In genomic region chr14:54785778-54786160, GRCh38 we compare ENCODE assay signal across 18 cellular contexts.
"Had no signal": no experiment of that assay in that cellular context is flagged by ENCODE, and none has a peak within 500 bp of the region (broad histone marks: within the 10 kb centered on the region; RNA-seq: fewer than 3 reads in every experiment).

No MANE protein-coding gene starts in this region.

- H3K9me3 ChIP-seq: left lung, neutrophil, upper lobe of right lung had no signal

- H3K27me3 ChIP-seq: hepatocyte, left lung, upper lobe of right lung had no signal

- H3K27ac ChIP-seq: hepatocyte, left lung, neutrophil, upper lobe of right lung had no signal

- H3K36me3 ChIP-seq: neutrophil had no signal

- H3K4me3 ChIP-seq: hepatocyte, left lung, smooth muscle cell, upper lobe of right lung had no signal

- FAIRE-seq: bronchial epithelial cell, keratinocyte had no signal

- ATAC-seq: left lung; natural killer cell; stimulated activated naive CD8-positive, alpha-beta T cell treated with anti-CD3 and anti-CD28 coated beads, Interleukin-15, amount 100 ng/mL, for 72 hours; upper lobe of right lung had no signal

- DNase-seq: activated CD4-positive, alpha-beta T cell treated with anti-CD3 and anti-CD28 coated beads, Interleukin-2, amount 10 ng/mL, durations not matched to agents 24 days and 14 days; activated CD4-positive, CD25-positive, alpha-beta regulatory T cell; activated CD8-positive, alpha-beta memory T cell treated with anti-CD3 and anti-CD28 coated beads for 24 hours; activated naive CD4-positive, alpha-beta T cell; activated naive CD8-positive, alpha-beta T cell treated with anti-CD3 and anti-CD28 coated beads, Interleukin-2, amount 10 ng/mL, durations not matched to agents 7 days and 5 days; activated T-cell treated with anti-CD3 and anti-CD28 coated beads for 4 hours; erythroblast; left lung; mesenchymal stem cell; natural killer cell; stimulated activated naive CD8-positive, alpha-beta T cell treated with anti-CD3 and anti-CD28 coated beads, Interleukin-15, amount 100 ng/mL, for 72 hours; SW 1271; upper lobe of right lung had no signal
